9 cellular contexts compared by ENCODE assay signal in genomic region chr5:180208435-180209081, GRCh38. TPM values are rescaled to one million over a fixed set of nuclear protein-coding genes. Genes with fewer than 3 reads are reported as not detected.
DNase-seq lines count a peak whose midpoint lies in the region; ATAC-seq and TF ChIP-seq lines count a peak whose summit lies in the region.
"Had no signal": no experiment of that assay in that cellular context is flagged by ENCODE, and none has a peak within 500 bp of the region (broad histone marks: within the 10 kb centered on the region; RNA-seq: fewer than 3 reads in every experiment).

No MANE protein-coding gene starts in this region.

- peaks cover 0 to 3% (median 0%) of the 10 kb centered on the region in 3 donors for H3K9me3 Mint-ChIP-seq in T-cell

- TF ChIP-seq POLR2A in esophagus muscularis mucosa (IDR thresholded peaks at IDR 0.05; ENCODE audit: low read depth), result no peak

- no peaks in the 10 kb centered on the region for H3K9me3 ChIP-seq in esophagus muscularis mucosa
- no peaks in the 10 kb centered on the region for H3K9me3 ChIP-seq in parathyroid adenoma (ENCODE audit: control insufficient read depth, low read length)

- peak overlapping the region; percentile 43 to 73 (median 54) for H3K4me3 Mint-ChIP-seq in T-cell

- H3K4me3 ChIP-seq in esophagus muscularis mucosa (peak overlapping the region; percentile 49 to 65 (median 50)), parathyroid adenoma (ENCODE audit: low read depth, low read length) (no peak overlapping the region)

- in situ Hi-C loops in GM13976 (cut with MboI; ENCODE audit: low sequenced_read_pairs, unreplicated experiment), result no loop called here

- no peaks in the 10 kb centered on the region for H3K79me2 ChIP-seq in parathyroid adenoma

- POLR2A ChIA-PET in HEK293T (lab: Yijun Ruan, JAX) (interaction anchor here (1.0 kb wide), 1 partner anchor 412 kb away, joined by 3 read pairs; no protein-coding TSS in a partner anchor), T-cell (lab: Charles Lee) (no interaction called here)

- H3K4me1 ChIP-seq in esophagus muscularis mucosa (peaks cover 0 to 24% (median 15%) of the 10 kb centered on the region in 4 donors), parathyroid adenoma (no peaks in the 10 kb centered on the region)

- H3K36me3 Mint-ChIP-seq in T-cell, result no peaks in the 10 kb centered on the region

- DNase-seq in NCI-H1105 (lab: John Stamatoyannopoulos, UW) (peak; percentile 13), NCI-H1105 treated with DMSO at 0.1 percent for 48 hours (lab: John Stamatoyannopoulos, UW) (no peak), HEK293T (ENCODE audit: extremely low spot score) (peak; percentile 71), T-cell (peak in 3 of 34 experiments; percentile 3 to 4 (median 4)), esophagus muscularis mucosa (ENCODE audit: extremely low spot score) (no peak), GM13976 (ENCODE audit: low spot score) (no peak)

- peaks cover 6 to 10% (median 8%) of the 10 kb centered on the region in 3 donors for H3K4me1 Mint-ChIP-seq in T-cell

- TF ChIP-seq CTCF in esophagus muscularis mucosa (IDR thresholded peaks at IDR 0.05), result peak in 1 of 3 experiments; percentile 9
- no peak for TF ChIP-seq CTCF in parathyroid adenoma (IDR thresholded peaks at IDR 0.05)
- no peak for TF ChIP-seq CTCF in GM13976 (IDR thresholded peaks at IDR 0.05; ENCODE audit: borderline replicate concordance, control extremely low read depth, extremely low read depth, insufficient read depth, missing control alignments)

- TF ChIP-seq EP300 in esophagus muscularis mucosa (IDR thresholded peaks at IDR 0.05), result no peak

- CTCF ChIA-PET in HEK293T (lab: Yijun Ruan, JAX) (interaction anchor here (0.6 to 1.7 kb wide), 3 partner anchors 120 to 261 kb away, joined by 3 to 6 read pairs (median 3); no protein-coding TSS in a partner anchor), T-cell (lab: Charles Lee) (no interaction called here)

- WGBS in esophagus muscularis mucosa, result 5% methylated on average over 14 of the region's 65 CpGs

- intact Hi-C loops in esophagus muscularis mucosa (cut with DNase I), result loop anchor here (5.0 kb wide), 1 partner anchor 81 kb away; no protein-coding TSS in a partner anchor

- H3K27ac ChIP-seq in esophagus muscularis mucosa (replicated peaks in 1 of 4), result no peak overlapping the region
- no peak overlapping the region for H3K27ac ChIP-seq in parathyroid adenoma

- H3K27me3 Mint-ChIP-seq in T-cell, result peaks cover 44 to 53% of the 10 kb centered on the region in 2 donors

- peak overlapping the region; percentile 5 for H2AFZ ChIP-seq in parathyroid adenoma

- no peak overlapping the region for H3K27ac Mint-ChIP-seq in T-cell

- no peak overlapping the region for H3K4me2 ChIP-seq in parathyroid adenoma (ENCODE audit: low read length)

- ATAC-seq in T-cell (replicated peaks in 1 of 4) (peak; percentile 37 to 44 (median 40)), HG02623 (IDR thresholded peaks at IDR 0.05; ENCODE audit: unreplicated experiment) (no peak)

- H3K36me3 ChIP-seq in esophagus muscularis mucosa, result no peaks in the 10 kb centered on the region
- no peaks in the 10 kb centered on the region for H3K36me3 ChIP-seq in parathyroid adenoma (ENCODE audit: control insufficient read depth, insufficient read depth, low read length)

- H3K27me3 ChIP-seq in esophagus muscularis mucosa (peaks cover 0 to 68% (median 10%) of the 10 kb centered on the region in 4 donors), parathyroid adenoma (ENCODE audit: control insufficient read depth, insufficient read depth, low read length) (no peaks in the 10 kb centered on the region)

- no peak overlapping the region for H3K9ac ChIP-seq in parathyroid adenoma

TF ChIP-seq in HEK293T, 16 proteins besides CTCF, POLR2A, EP300 and RAD21:
- TF ChIP-seq HDGF (IDR thresholded peaks at IDR 0.05; ENCODE audit: borderline replicate concordance), result 0 out of 2 replicates have a peak, but pooled peaks have one; percentile 40
- no peak for TF ChIP-seq FOXM1 (IDR thresholded peaks at IDR 0.05; ENCODE audit: borderline replicate concordance)
- peak; percentile 43; the same call in 1 of the 2 replicates for TF ChIP-seq L3MBTL2 (conservative IDR thresholded peaks at IDR 0.05)

RNA-seq across cellular contexts. Expression of gene RASGEF1C, which starts 0.5 kb away (rescaled TPM):
- total RNA-seq in T-cell (not detected), esophagus muscularis mucosa (1 to 10 TPM; 1.2 to 3.1 (median 2.5) TPM)
- total RNA-seq: renal cortical epithelial cell had no signal

Comparison
In these comparisons a context has a peak if more than half of its experiments do, and no peak if none do; other contexts are left out.
1. DNase-seq: peak in NCI-H1105 (single experiment) and HEK293T (single experiment); none in NCI-H1105 treated with DMSO at 0.1 percent for 48 hours (single experiment), esophagus muscularis mucosa (single experiment) and GM13976 (single experiment).